Comparison of ENCODE assay signal across 9 cellular contexts in the genomic region with DNA sequence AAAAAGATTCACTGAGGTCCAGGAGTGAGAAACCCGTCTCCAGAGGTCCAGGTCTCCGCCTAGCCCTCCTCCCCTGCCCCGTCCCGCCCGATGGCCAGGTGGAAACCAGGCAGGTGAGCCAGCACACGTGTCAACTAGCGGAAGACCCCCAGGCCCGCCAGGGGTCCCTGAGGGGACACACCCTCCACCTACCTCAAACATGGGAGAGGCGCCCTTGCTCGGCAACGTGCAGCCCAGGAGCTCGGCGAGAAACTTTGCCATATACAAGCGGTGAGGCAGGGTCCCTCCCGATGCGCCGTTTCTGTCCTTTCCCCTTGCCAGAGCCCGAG.
A peak's percentile ranks its signal among the peaks of the same experiment; 100 is the strongest.
DNase-seq lines count a peak whose midpoint lies in the region; ATAC-seq, FAIRE-seq and TF ChIP-seq lines count a peak whose summit lies in the region.
"Had no signal": no experiment of that assay in that cellular context is flagged by ENCODE, and none has a peak within 500 bp of the region (broad histone marks: within the 10 kb centered on the region; RNA-seq: fewer than 3 reads in every experiment).

No MANE protein-coding gene starts in this region.

- H3K79me1 ChIP-seq in H9 (ENCODE audit: insufficient read depth, low read depth, low read length, poor library complexity, severe bottlenecking): no peaks in the 10 kb centered on the region

- no peak overlapping the region for H3T11ph ChIP-seq in H9 (ENCODE audit: low read length)

- intact Hi-C loops in kidney (cut with DNase I): no loop called here

- H3K9me3 ChIP-seq in H9 (ENCODE audit: control insufficient read depth, low read depth, low read length): no peaks in the 10 kb centered on the region
- H3K9me3 ChIP-seq in kidney (ENCODE audit: control insufficient read depth in 1 of 2, low read length in 2 of 2): no peaks in the 10 kb centered on the region
- no peaks in the 10 kb centered on the region for H3K9me3 ChIP-seq in skeletal muscle tissue (ENCODE audit: control insufficient read depth in 3 of 3, low read length in 3 of 3)
- H3K9me3 ChIP-seq: SJSA1 had no signal

- H3K79me2 ChIP-seq in H9 (ENCODE audit: insufficient read depth, low read length): no peaks in the 10 kb centered on the region

- POLR2A ChIA-PET in activated naive CD8-positive, alpha-beta T cell treated with anti-CD3 and anti-CD28 coated beads, Interleukin-2, amount 10 ng/mL, durations not matched to agents 7 days and 5 days (lab: Charles Lee): no interaction called here

- no peak overlapping the region; the same call in 1 of the 2 replicates for H3K14ac ChIP-seq in H9 (ENCODE audit: insufficient read depth, low read length)

- H2BK15ac ChIP-seq in H9 (ENCODE audit: low read depth, low read length): no peak overlapping the region

- no peak overlapping the region for H3K4ac ChIP-seq in H9 (ENCODE audit: low read depth, low read length)

- H4K8ac ChIP-seq in H9 (replicated peaks; ENCODE audit: insufficient read length, low read depth, low read length): no peak overlapping the region

- H3K27ac Mint-ChIP-seq in H9: no peak overlapping the region; a peak in 1 of 7 replicates
- H3K27ac Mint-ChIP-seq in activated naive CD8-positive, alpha-beta T cell treated with anti-CD3 and anti-CD28 coated beads, Interleukin-2, amount 10 ng/mL, durations not matched to agents 7 days and 5 days: no peak overlapping the region

- no peak overlapping the region for H2BK5ac ChIP-seq in H9 (ENCODE audit: insufficient read length, low read length)

- no peak overlapping the region for H2AFZ ChIP-seq in H9 (ENCODE audit: low read length)

- peaks cover 64% of the 10 kb centered on the region for H3K27me3 Mint-ChIP-seq in H9 (ENCODE audit: low read depth)
- H3K27me3 Mint-ChIP-seq in activated naive CD8-positive, alpha-beta T cell treated with anti-CD3 and anti-CD28 coated beads, Interleukin-2, amount 10 ng/mL, durations not matched to agents 7 days and 5 days: peaks cover 48% of the 10 kb centered on the region

- peak overlapping the region; percentile 53 to 55 for H3K4me3 ChIP-seq in kidney (ENCODE audit: low read length in 2 of 2)
- H3K4me3 ChIP-seq in skeletal muscle tissue (ENCODE audit: low read length in 3 of 3): peak overlapping the region in 2 of 3 donors; percentile 31 to 51
- H3K4me3 ChIP-seq: SJSA1 had no signal

- no peaks in the 10 kb centered on the region for H3K36me3 ChIP-seq in kidney (ENCODE audit: control insufficient read depth in 1 of 2, insufficient read depth in 2 of 2, low read length in 2 of 2)
- no peaks in the 10 kb centered on the region for H3K36me3 ChIP-seq in skeletal muscle tissue (ENCODE audit: control insufficient read depth in 3 of 3, insufficient read depth in 3 of 3, low read length in 3 of 3)
- H3K36me3 ChIP-seq: SJSA1 had no signal

- no peak overlapping the region for H2BK20ac ChIP-seq in H9 (ENCODE audit: low read depth, low read length, poor library complexity, severe bottlenecking)

- H3K23ac ChIP-seq in H9 (ENCODE audit: insufficient read length, low read depth, low read length): no peak overlapping the region

- peak overlapping the region; percentile 80 for H3K4me2 ChIP-seq in H9 (ENCODE audit: insufficient read depth, insufficient read length, low read length)

- no peak overlapping the region for H3K18ac ChIP-seq in H9 (ENCODE audit: insufficient read length, low read depth, low read length)

- H3K9me3 Mint-ChIP-seq in H9: no peaks in the 10 kb centered on the region
- no peaks in the 10 kb centered on the region for H3K9me3 Mint-ChIP-seq in activated naive CD8-positive, alpha-beta T cell treated with anti-CD3 and anti-CD28 coated beads, Interleukin-2, amount 10 ng/mL, durations not matched to agents 7 days and 5 days

- H2BK12ac ChIP-seq in H9 (ENCODE audit: insufficient read length, low read depth, low read length): no peak overlapping the region

- no peak overlapping the region for H2BK120ac ChIP-seq in H9 (ENCODE audit: low read depth, low read length, poor library complexity, severe bottlenecking)

- H3K9ac ChIP-seq in H9 (ENCODE audit: extremely low read depth, insufficient read length, low read length): peak overlapping the region; percentile 28
- peak overlapping the region in 1 of 2 donors; percentile 31 for H3K9ac ChIP-seq in kidney (ENCODE audit: low read length in 2 of 2)
- H3K9ac ChIP-seq in skeletal muscle tissue (ENCODE audit: low read depth in 1 of 3, low read length in 3 of 3): no peak overlapping the region

- no peak for ATAC-seq in activated naive CD8-positive, alpha-beta T cell treated with anti-CD3 and anti-CD28 coated beads, Interleukin-2, amount 10 ng/mL, durations not matched to agents 7 days and 5 days (ENCODE audit: low read depth)
- ATAC-seq in GM19395 (IDR thresholded peaks at IDR 0.05; ENCODE audit: unreplicated experiment): no peak
- no peak for ATAC-seq in omental fat pad (ENCODE audit: low FRiP score)

- H3K56ac ChIP-seq in H9 (ENCODE audit: insufficient read length, low read depth, low read length): no peak overlapping the region

- no peak overlapping the region for H3K27ac ChIP-seq in H9 (ENCODE audit: insufficient read length, low read depth, low read length)
- no peak overlapping the region for H3K27ac ChIP-seq in kidney (ENCODE audit: low read depth in 2 of 2, low read length in 2 of 2)
- H3K27ac ChIP-seq in skeletal muscle tissue (ENCODE audit: low read depth, low read length): no peak overlapping the region
- H3K27ac ChIP-seq: SJSA1 had no signal

- H2AK5ac ChIP-seq in H9 (ENCODE audit: insufficient read length, low read length): no peak overlapping the region

- H3K4me1 ChIP-seq in H9 (ENCODE audit: insufficient read depth, low read length) (no peaks in the 10 kb centered on the region; the same call in 1 of the 2 replicates), kidney (ENCODE audit: control insufficient read depth in 1 of 2, insufficient read depth in 1 of 2, low read depth in 1 of 2, low read length in 2 of 2) (peaks cover 2 to 5% of the 10 kb centered on the region in 2 donors), skeletal muscle tissue (ENCODE audit: control insufficient read depth in 3 of 3, insufficient read depth in 3 of 3, low read length in 3 of 3) (peaks cover 4% of the 10 kb centered on the region in 3 donors)
- H3K4me1 ChIP-seq: SJSA1 had no signal

- peak overlapping the region; percentile 68 to 89 for H3K4me3 Mint-ChIP-seq in H9
- peak overlapping the region; percentile 36 for H3K4me3 Mint-ChIP-seq in activated naive CD8-positive, alpha-beta T cell treated with anti-CD3 and anti-CD28 coated beads, Interleukin-2, amount 10 ng/mL, durations not matched to agents 7 days and 5 days

- WGBS in H9 (ENCODE audit: extremely low coverage, insufficient read length, low lambda C conversion rate): no CpG with 5 or more reads among the region's 18 CpGs

- peaks cover 11% of the 10 kb centered on the region for H3K23me2 ChIP-seq in H9 (ENCODE audit: insufficient read length, low read depth, low read length, poor library complexity, severe bottlenecking)

- H3K27me3 ChIP-seq in H9 (ENCODE audit: insufficient read depth, low read length): peaks cover 6% of the 10 kb centered on the region; the same call in 1 of the 2 replicates
- H3K27me3 ChIP-seq in skeletal muscle tissue (ENCODE audit: control insufficient read depth in 3 of 3, insufficient read depth in 3 of 3, low read length in 3 of 3): peaks cover 10 to 23% (median 17%) of the 10 kb centered on the region in 3 donors

- TF ChIP-seq CTCF in H9 (conservative IDR thresholded peaks at IDR 0.05): no peak
- TF ChIP-seq CTCF in kidney (IDR thresholded peaks at IDR 0.05; ENCODE audit: borderline replicate concordance, extremely low read depth, insufficient read depth): no peak
- no peak for TF ChIP-seq CTCF in omental fat pad (IDR thresholded peaks at IDR 0.05)

- no peak for DNase-seq in H9
- DNase-seq in activated naive CD8-positive, alpha-beta T cell treated with anti-CD3 and anti-CD28 coated beads, Interleukin-2, amount 10 ng/mL, durations not matched to agents 7 days and 5 days: no peak
- peak; percentile 67 for DNase-seq in kidney
- no peak for DNase-seq in amniotic stem cell (lab: John Stamatoyannopoulos, UW)
- DNase-seq in amygdala (lab: John Stamatoyannopoulos, UW): no peak
- DNase-seq in omental fat pad (ENCODE audit: low spot score): no peak

- FAIRE-seq in kidney (lab: Jason Lieb, UNC): no peak

- peaks cover 19 to 20% of the 10 kb centered on the region in 2 experiments for H3K4me1 Mint-ChIP-seq in H9
- H3K4me1 Mint-ChIP-seq in activated naive CD8-positive, alpha-beta T cell treated with anti-CD3 and anti-CD28 coated beads, Interleukin-2, amount 10 ng/mL, durations not matched to agents 7 days and 5 days: peaks cover 2% of the 10 kb centered on the region

- no peaks in the 10 kb centered on the region for H4K20me1 ChIP-seq in H9 (ENCODE audit: control insufficient read depth, insufficient read depth, insufficient read length)

- no peaks in the 10 kb centered on the region; a peak in 1 of 7 replicates for H3K36me3 Mint-ChIP-seq in H9 (ENCODE audit: insufficient read depth in 1 of 3, low read depth in 3 of 3)
- H3K36me3 Mint-ChIP-seq in activated naive CD8-positive, alpha-beta T cell treated with anti-CD3 and anti-CD28 coated beads, Interleukin-2, amount 10 ng/mL, durations not matched to agents 7 days and 5 days: no peaks in the 10 kb centered on the region

- no peak overlapping the region for H4K5ac ChIP-seq in H9 (ENCODE audit: insufficient read length, low read depth, low read length)

- no peak overlapping the region for H4K91ac ChIP-seq in H9 (ENCODE audit: insufficient read length, low read depth, low read length)
